In the genomic region with DNA sequence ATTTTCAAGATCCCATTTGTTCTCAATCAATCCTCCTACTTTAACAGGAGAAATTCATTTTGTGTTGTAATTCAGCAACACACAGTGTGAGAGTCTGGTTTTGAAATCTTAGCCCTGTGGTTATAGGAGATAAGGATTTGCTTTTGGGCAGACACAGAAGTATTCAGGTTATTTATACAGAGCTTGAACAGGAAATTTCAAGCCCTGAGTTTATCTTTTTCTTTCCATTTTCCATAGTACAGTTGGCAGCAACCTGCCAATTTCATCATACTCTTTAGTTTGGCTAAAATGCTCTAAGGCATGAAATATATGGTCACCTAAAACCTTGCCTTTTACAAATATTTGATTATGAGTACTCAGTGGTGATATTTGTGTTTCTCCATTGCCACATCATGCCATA, we compare ENCODE assay signal across 1 cellular context.
TF ChIP-seq lines count a peak whose summit lies in the region.

No MANE protein-coding gene starts in this region.

TF ChIP-seq in HCT116, 20 proteins besides CTCF, POLR2A, EP300 and RAD21:
- no peak for TF ChIP-seq SRF (IDR thresholded peaks at IDR 0.05; ENCODE audit: low read depth)
- no peak for TF ChIP-seq MAX (IDR thresholded peaks at IDR 0.05)
- TF ChIP-seq POLR2AphosphoS5 (IDR thresholded peaks at IDR 0.05; ENCODE audit: low read depth, low read length), result no peak
